2 cellular contexts compared by ENCODE assay signal in the genomic region with DNA sequence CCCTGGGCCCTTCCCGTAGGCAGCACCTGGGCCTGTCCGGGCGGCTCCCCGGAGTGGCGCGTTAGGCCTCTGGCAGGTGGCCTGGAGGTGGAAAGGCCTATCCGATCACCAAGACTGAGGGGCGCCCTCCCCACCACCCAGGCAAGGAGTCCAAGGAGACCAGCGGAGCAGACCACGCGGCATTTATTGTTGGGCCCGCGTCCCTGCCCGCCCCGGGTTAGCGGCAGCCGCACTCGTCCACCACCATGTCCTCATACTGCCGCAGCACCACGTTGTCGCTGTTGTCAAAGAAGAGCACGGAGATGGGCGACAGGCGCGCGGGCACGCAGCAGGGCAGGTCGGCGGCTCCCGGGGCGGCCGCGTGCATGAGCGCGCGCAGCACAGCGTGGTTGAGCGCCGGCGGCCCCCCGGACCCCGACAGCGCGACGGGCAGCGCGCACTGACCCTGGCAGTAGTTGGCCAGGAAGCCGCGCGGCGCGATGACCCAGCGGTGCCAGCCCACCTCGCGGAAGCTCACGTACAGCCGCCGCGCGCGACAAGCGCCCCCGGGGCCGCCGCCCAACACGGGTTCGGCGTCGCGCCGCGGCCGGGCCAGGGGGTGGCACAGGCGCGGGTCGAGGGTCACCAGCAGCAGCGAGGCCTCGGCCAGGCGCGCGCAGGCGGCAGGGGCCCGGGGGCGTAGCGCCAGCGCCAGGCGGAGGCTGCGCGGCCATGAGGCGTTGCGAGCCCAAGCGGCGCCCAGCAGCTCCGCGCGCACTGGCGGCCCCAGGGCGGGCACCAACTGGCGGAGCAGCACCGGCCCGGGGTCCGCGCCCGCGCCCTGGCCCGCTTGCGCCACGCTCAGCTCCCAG.
TF ChIP-seq lines count a peak whose summit lies in the region.

No MANE protein-coding gene starts in this region.

TF ChIP-seq in GM12891, 5 proteins besides CTCF, POLR2A, EP300 and RAD21:
- TF ChIP-seq TAF1 (IDR thresholded peaks at IDR 0.05; ENCODE audit: low read depth, low read length) (no peak), POU2F2 (IDR thresholded peaks at IDR 0.05; ENCODE audit: low read depth, low read length) (no peak), SPI1 (IDR thresholded peaks at IDR 0.05; ENCODE audit: low read depth, low read length) (no peak), PAX5 (IDR thresholded peaks at IDR 0.05; ENCODE audit: insufficient read depth, low read length, severe bottlenecking) (no peak), POLR2AphosphoS5 (IDR thresholded peaks at IDR 0.05; ENCODE audit: low read depth, low read length) (peak; percentile 14; the same call in 1 of the 2 replicates)

TF ChIP-seq in H1, 55 proteins besides CTCF, POLR2A, EP300 and RAD21:
- TF ChIP-seq POLR2AphosphoS5 (IDR thresholded peaks at IDR 0.05; ENCODE audit: low read depth, low read length) (peak; percentile 20; the same call in 1 of the 2 replicates), SUZ12 (IDR thresholded peaks at IDR 0.05; ENCODE audit: low read length) (no peak), JUND (IDR thresholded peaks at IDR 0.05; ENCODE audit: low read length) (no peak)
- TF ChIP-seq, protein P1, sequence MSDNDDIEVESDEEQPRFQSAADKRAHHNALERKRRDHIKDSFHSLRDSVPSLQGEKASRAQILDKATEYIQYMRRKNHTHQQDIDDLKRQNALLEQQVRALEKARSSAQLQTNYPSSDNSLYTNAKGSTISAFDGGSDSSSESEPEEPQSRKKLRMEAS (IDR thresholded peaks at IDR 0.05), result peak; percentile 41; the same call in 1 of the 2 replicates
TF ChIP-seq in H1: peak in this region for 2.
